ENCODE assay signal across 8 cellular contexts in genomic region chr6:27374824-27375612, GRCh38. TPM values are rescaled to one million over a fixed set of nuclear protein-coding genes. Genes with fewer than 3 reads are reported as not detected.
DNase-seq lines count a peak whose midpoint lies in the region; ATAC-seq and TF ChIP-seq lines count a peak whose summit lies in the region.

No MANE protein-coding gene starts in this region.

- DNase-seq in Caco-2, result peak; percentile 84 to 87
- DNase-seq in PC-3, result peak; percentile 89
- peak; percentile 62 for DNase-seq in activated effector memory CD4-positive, alpha-beta T cell treated with Interleukin-2 at 50 U/mL for 16 hours
- peak; percentile 35 for DNase-seq in fibroblast of the conjunctiva (ENCODE audit: low read depth)
- DNase-seq in naive thymus-derived CD8-positive, alpha-beta T cell, result peak; percentile 46 to 84 (median 66)
- DNase-seq in stimulated activated effector memory CD8-positive, alpha-beta T cell treated with anti-CD3 and anti-CD28 coated beads, Interleukin-12 subunit alpha, Interleukin-12 subunit beta, amount 100 ng/mL, for 72 hours (ENCODE audit: low spot score in 2 of 2), result peak; percentile 42 to 72

- H3K4me1 Mint-ChIP-seq in Caco-2 (ENCODE audit: low read depth, unreplicated experiment), result no peaks in the 10 kb centered on the region
- peaks cover 6 to 33% (median 21%) of the 10 kb centered on the region in 4 donors for H3K4me1 Mint-ChIP-seq in naive thymus-derived CD8-positive, alpha-beta T cell
- H3K4me1 Mint-ChIP-seq in stimulated activated effector memory CD8-positive, alpha-beta T cell treated with anti-CD3 and anti-CD28 coated beads, Interleukin-12 subunit alpha, Interleukin-12 subunit beta, amount 100 ng/mL, for 72 hours, result peaks cover 21% of the 10 kb centered on the region

- no peaks in the 10 kb centered on the region for H3K79me2 ChIP-seq in PC-3 (ENCODE audit: low read length)

- H3K4me3 ChIP-seq in Caco-2 (ENCODE audit: low read depth, low read length), result peak overlapping the region; percentile 53
- H3K4me3 ChIP-seq in PC-3 (ENCODE audit: low read length), result peak overlapping the region; percentile 77

- peak overlapping the region; percentile 81 for H3K4me2 ChIP-seq in PC-3 (ENCODE audit: low read length)

- no peaks in the 10 kb centered on the region for H3K27me3 Mint-ChIP-seq in Caco-2 (ENCODE audit: insufficient read depth, unreplicated experiment)
- peaks cover 0 to 3% (median 0%) of the 10 kb centered on the region in 5 donors for H3K27me3 Mint-ChIP-seq in naive thymus-derived CD8-positive, alpha-beta T cell

- H3K4me1 ChIP-seq in Caco-2 (0 out of 2 replicates have a peak, but pooled peaks cover 3% of the 10 kb centered on the region), PC-3 (ENCODE audit: insufficient read depth, low read length) (peaks cover 15% of the 10 kb centered on the region)

- intact Hi-C loops in Caco-2 (cut with micrococcal nuclease; ENCODE audit: unreplicated experiment) (no loop called here), PC-3 (cut with micrococcal nuclease) (no loop called here)

- H4K20me1 ChIP-seq in PC-3 (ENCODE audit: low read length), result no peaks in the 10 kb centered on the region

- no peak overlapping the region for H3K27ac ChIP-seq in PC-3 (ENCODE audit: low read length)

- H3K36me3 Mint-ChIP-seq in Caco-2 (ENCODE audit: insufficient read depth, unreplicated experiment), result no peaks in the 10 kb centered on the region
- peaks cover 0 to 6% (median 2%) of the 10 kb centered on the region in 3 donors for H3K36me3 Mint-ChIP-seq in naive thymus-derived CD8-positive, alpha-beta T cell
- H3K36me3 Mint-ChIP-seq in stimulated activated effector memory CD8-positive, alpha-beta T cell treated with anti-CD3 and anti-CD28 coated beads, Interleukin-12 subunit alpha, Interleukin-12 subunit beta, amount 100 ng/mL, for 72 hours, result no peaks in the 10 kb centered on the region

- H3K4me3 Mint-ChIP-seq in Caco-2 (ENCODE audit: unreplicated experiment), result peak overlapping the region; percentile 82
- H3K4me3 Mint-ChIP-seq in naive thymus-derived CD8-positive, alpha-beta T cell, result peak overlapping the region; percentile 79 to 98 (median 92)
- H3K4me3 Mint-ChIP-seq in stimulated activated effector memory CD8-positive, alpha-beta T cell treated with anti-CD3 and anti-CD28 coated beads, Interleukin-12 subunit alpha, Interleukin-12 subunit beta, amount 100 ng/mL, for 72 hours, result peak overlapping the region; percentile 83

- H3K9me3 ChIP-seq in Caco-2, result no peaks in the 10 kb centered on the region
- H3K9me3 ChIP-seq in PC-3 (ENCODE audit: low read length), result no peaks in the 10 kb centered on the region

- no peaks in the 10 kb centered on the region for H3K9me2 ChIP-seq in PC-3 (replicated peaks; ENCODE audit: low read length)

- H3K27me3 ChIP-seq in Caco-2 (replicated peaks; ENCODE audit: control insufficient read depth, insufficient read depth, low read length), result no peaks in the 10 kb centered on the region
- no peaks in the 10 kb centered on the region for H3K27me3 ChIP-seq in PC-3 (ENCODE audit: low read length)

- H3K9me3 Mint-ChIP-seq in Caco-2 (ENCODE audit: unreplicated experiment), result no peaks in the 10 kb centered on the region
- no peaks in the 10 kb centered on the region for H3K9me3 Mint-ChIP-seq in naive thymus-derived CD8-positive, alpha-beta T cell
- H3K9me3 Mint-ChIP-seq in stimulated activated effector memory CD8-positive, alpha-beta T cell treated with anti-CD3 and anti-CD28 coated beads, Interleukin-12 subunit alpha, Interleukin-12 subunit beta, amount 100 ng/mL, for 72 hours, result peaks cover 3% of the 10 kb centered on the region

- H3K27ac Mint-ChIP-seq in Caco-2 (ENCODE audit: unreplicated experiment), result peak overlapping the region; percentile 74
- peak overlapping the region; percentile 70 to 95 (median 86) for H3K27ac Mint-ChIP-seq in naive thymus-derived CD8-positive, alpha-beta T cell
- H3K27ac Mint-ChIP-seq in stimulated activated effector memory CD8-positive, alpha-beta T cell treated with anti-CD3 and anti-CD28 coated beads, Interleukin-12 subunit alpha, Interleukin-12 subunit beta, amount 100 ng/mL, for 72 hours, result peak overlapping the region; percentile 67

- peak overlapping the region; percentile 45; the same call in 1 of the 2 replicates for H3K9ac ChIP-seq in PC-3 (ENCODE audit: low read length)

- TF ChIP-seq CTCF in Caco-2 (IDR thresholded peaks at IDR 0.05; ENCODE audit: insufficient read depth in 1 of 2, low read depth in 1 of 2, low read length in 1 of 2, severe bottlenecking in 1 of 2, unreplicated experiment in 1 of 2) (no peak), PC-3 (conservative IDR thresholded peaks at IDR 0.05; ENCODE audit: low read depth, low read length) (no peak)

- H3K36me3 ChIP-seq in Caco-2 (ENCODE audit: control insufficient read depth, insufficient read depth, low read length) (no peaks in the 10 kb centered on the region), PC-3 (ENCODE audit: low read depth, low read length) (no peaks in the 10 kb centered on the region)

- CTCF ChIA-PET in Caco-2 (lab: Charles Lee), result no interaction called here
- CTCF ChIA-PET in PC-3 (lab: Charles Lee), result interaction anchor here (0.5 kb wide), 1 partner anchor 34 kb away, joined by 8 read pairs; no protein-coding TSS in a partner anchor

- ATAC-seq in HG02870 (IDR thresholded peaks at IDR 0.05; ENCODE audit: unreplicated experiment) (peak; percentile 98), PC-3 (peak; percentile 98), GM18870 (IDR thresholded peaks at IDR 0.05; ENCODE audit: unreplicated experiment) (no peak)
- peak; percentile 95 to 98 for ATAC-seq in naive thymus-derived CD8-positive, alpha-beta T cell
- ATAC-seq in stimulated activated effector memory CD8-positive, alpha-beta T cell treated with anti-CD3 and anti-CD28 coated beads, Interleukin-12 subunit alpha, Interleukin-12 subunit beta, amount 100 ng/mL, for 72 hours, result peak; percentile 99

- no TSS peak for BruUV-seq in Caco-2 (replicated peaks; lab: Mats Ljungman, UMichigan)
- BruUV-seq in PC-3 (replicated peaks; lab: Mats Ljungman, UMichigan), result TSS peak; percentile 56

- POLR2A ChIA-PET in Caco-2 (lab: Charles Lee) (interaction anchor here (1.0 kb wide), 1 partner anchor 13 kb away, joined by 3 read pairs; the partner anchor contains the start of gene ZNF391), PC-3 (lab: Charles Lee; ENCODE audit: unreplicated experiment) (interaction anchor here (0.7 kb wide), 1 partner anchor 444 kb away, joined by 10 read pairs; no protein-coding TSS in a partner anchor)
- POLR2A ChIA-PET in naive thymus-derived CD8-positive, alpha-beta T cell (lab: Charles Lee), result interaction anchor here (0.5 to 1.3 kb wide), 4 partner anchors 13 to 1023 kb away, joined by 3 read pairs; partner anchors contain the start of gene ZNF391

- peak overlapping the region; percentile 95 for H2AFZ ChIP-seq in PC-3 (ENCODE audit: low read length)

- H3F3A ChIP-seq in PC-3 (ENCODE audit: low read length, unreplicated experiment), result no peaks in the 10 kb centered on the region

RNA-seq across cellular contexts. Expression of gene ZNF391, which starts 13.5 kb away (rescaled TPM):
- 5.0 TPM in 2 replicates for total RNA-seq in Caco-2 (2022)
- 1.7 and 5.9 TPM in 2 replicates for total RNA-seq in PC-3 (2014; rRNA removed)
- 1 to 10 TPM; 6.6 to 7.9 TPM for total RNA-seq in naive thymus-derived CD8-positive, alpha-beta T cell
- polyA plus RNA-seq in naive thymus-derived CD8-positive, alpha-beta T cell, result 1 to 10 TPM; 2.0 to 5.1 (median 3.4) TPM

Comparison
In these comparisons a context has a peak if more than half of its experiments do, and no peak if none do; other contexts are left out.
1. DNase-seq: peak in every context shown above with its lines; median percentile 89 in PC-3; 86 in Caco-2; 66 in naive thymus-derived CD8-positive, alpha-beta T cell; 62 in activated effector memory CD4-positive, alpha-beta T cell treated with Interleukin-2 at 50 U/mL for 16 hours; 57 in stimulated activated effector memory CD8-positive, alpha-beta T cell treated with anti-CD3 and anti-CD28 coated beads, Interleukin-12 subunit alpha, Interleukin-12 subunit beta, amount 100 ng/mL, for 72 hours; 35 in fibroblast of the conjunctiva.